ENCODE assay signal across 11 cellular contexts in the genomic region with DNA sequence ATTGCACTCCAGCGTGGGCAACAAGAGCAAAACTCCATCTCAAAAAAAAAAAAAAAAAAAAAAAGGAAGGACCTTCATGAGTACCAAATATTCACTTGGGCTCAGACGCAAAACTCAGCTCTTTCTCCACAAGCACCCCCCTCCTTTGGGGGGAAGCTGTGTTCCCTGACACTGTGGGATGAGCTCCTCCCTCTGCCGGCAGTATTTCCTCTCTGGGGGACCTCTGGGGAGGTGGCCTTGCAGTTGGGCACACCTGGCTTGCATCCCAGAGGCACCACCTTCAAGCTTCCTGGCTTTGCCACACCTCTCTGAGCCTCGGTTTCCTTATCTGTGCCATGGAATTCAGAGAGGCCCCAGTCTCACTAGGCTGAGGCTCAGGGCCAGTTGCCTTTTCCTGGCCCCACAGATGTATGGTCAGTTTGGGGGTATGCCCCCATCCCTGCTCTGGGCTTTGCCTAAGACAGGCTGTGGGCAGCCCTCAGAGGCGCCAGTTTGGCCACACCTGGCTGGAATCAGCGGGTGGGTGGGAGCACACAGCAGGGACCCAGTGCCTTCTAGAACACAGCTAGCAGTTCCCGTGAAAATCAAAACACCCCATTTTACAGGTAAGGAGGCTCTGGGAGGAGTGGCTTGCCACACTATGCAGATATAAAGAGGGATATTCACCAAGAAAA.
A peak's percentile ranks its signal among the peaks of the same experiment; 100 is the strongest.
DNase-seq lines count a peak whose midpoint lies in the region; ATAC-seq, FAIRE-seq and TF ChIP-seq lines count a peak whose summit lies in the region.
"Had no signal": no experiment of that assay in that cellular context is flagged by ENCODE, and none has a peak within 500 bp of the region (broad histone marks: within the 10 kb centered on the region; RNA-seq: fewer than 3 reads in every experiment).

No MANE protein-coding gene starts in this region.

- H3K36me3 ChIP-seq in iPS-20b (ENCODE audit: insufficient read depth, low read depth, low read length) (no peaks in the 10 kb centered on the region), sigmoid colon (no peaks in the 10 kb centered on the region)

- no peaks in the 10 kb centered on the region for H3K27me3 Mint-ChIP-seq in CD4-positive, alpha-beta T cell

- peaks cover 28% of the 10 kb centered on the region for H3K4me1 ChIP-seq in iPS-20b (ENCODE audit: insufficient read depth, low read length)
- peaks cover 0 to 46% (median 40%) of the 10 kb centered on the region in 4 donors for H3K4me1 ChIP-seq in sigmoid colon

- no peak overlapping the region for H3K27ac ChIP-seq in CD4-positive, alpha-beta T cell (ENCODE audit: low read depth, low read length)
- H3K27ac ChIP-seq in VCaP (peak overlapping the region; percentile 96), iPS-20b (ENCODE audit: low read length) (no peak overlapping the region), sigmoid colon (peak overlapping the region; percentile 84 to 89 (median 87))

- H3K27ac Mint-ChIP-seq in CD4-positive, alpha-beta T cell = no peak overlapping the region

- no peak for TF ChIP-seq CTCF in CD4-positive, alpha-beta T cell (IDR thresholded peaks at IDR 0.05)
- TF ChIP-seq CTCF in VCaP (conservative IDR thresholded peaks at IDR 0.05) (no peak), sigmoid colon (IDR thresholded peaks at IDR 0.05) (no peak)

- DNase-seq in CD4-positive, alpha-beta T cell = no peak
- DNase-seq in sigmoid colon = peak; percentile 81
- no peak for DNase-seq in activated CD4-positive, alpha-beta T cell treated with anti-CD3 and anti-CD28 coated beads, Interleukin-2, amount 50 U/mL, for 4 hours
- no peak for DNase-seq in HUDEP-2 (lab: John Stamatoyannopoulos, UW; ENCODE audit: unreplicated experiment in 76 of 76)
- no peak for DNase-seq in frontal cortex (ENCODE audit: low spot score in 2 of 2)
- no peak for DNase-seq in mucosa of gallbladder (ENCODE audit: low spot score)
- DNase-seq: activated CD4-positive, alpha-beta T cell treated with anti-CD3 and anti-CD28 coated beads, Interleukin-2, amount 10 ng/mL, durations not matched to agents 7 days and 5 days; DMS 273 treated with DMSO at 0.1 percent for 48 hours had no signal

- H3K4me3 ChIP-seq in iPS-20b (ENCODE audit: low read length) (no peak overlapping the region; the same call in 1 of the 2 replicates), sigmoid colon (no peak overlapping the region)

- peaks cover 27% of the 10 kb centered on the region for H3K4me1 Mint-ChIP-seq in CD4-positive, alpha-beta T cell (ENCODE audit: low read depth)

- peak overlapping the region; percentile 45; the same call in 1 of the 2 replicates for H3K9ac ChIP-seq in iPS-20b (ENCODE audit: low read depth, low read length)

- peak overlapping the region; percentile 89 for H3K4me3 Mint-ChIP-seq in CD4-positive, alpha-beta T cell
- H3K4me3 Mint-ChIP-seq: activated CD4-positive, alpha-beta T cell treated with anti-CD3 and anti-CD28 coated beads, Interleukin-2, amount 10 ng/mL, durations not matched to agents 7 days and 5 days had no signal

- no peak for ATAC-seq in CD4-positive, alpha-beta T cell (ENCODE audit: poor library complexity)

- peaks cover 4% of the 10 kb centered on the region for H3K9me3 Mint-ChIP-seq in CD4-positive, alpha-beta T cell

- POLR2A ChIA-PET in CD4-positive, alpha-beta T cell (lab: Charles Lee) = interaction anchor here (0.8 to 1.8 kb wide), 4 partner anchors 10 to 28 kb away, joined by 3 to 6 read pairs (median 4); no protein-coding TSS in a partner anchor

- intact Hi-C loops in CD4-positive, alpha-beta T cell (cut with DNase I, micrococcal nuclease) = loop anchor here in 1 of 2 experiments (5.0 kb wide), 1 partner anchor 163 kb away; no protein-coding TSS in a partner anchor
- intact Hi-C loops in sigmoid colon (cut with DNase I) = no loop called here

- H3K36me3 Mint-ChIP-seq in CD4-positive, alpha-beta T cell (ENCODE audit: low read depth) = no peaks in the 10 kb centered on the region
- H3K36me3 Mint-ChIP-seq: IgD-negative memory B cell had no signal

- no peaks in the 10 kb centered on the region for H3K27me3 ChIP-seq in CD4-positive, alpha-beta T cell (ENCODE audit: control insufficient read depth, insufficient read depth, low read length)
- H3K27me3 ChIP-seq in iPS-20b (ENCODE audit: insufficient read depth, low read length) (no peaks in the 10 kb centered on the region), sigmoid colon (no peaks in the 10 kb centered on the region)

- H3K9me3 ChIP-seq in CD4-positive, alpha-beta T cell (ENCODE audit: control insufficient read depth, low read length) = peaks cover 7% of the 10 kb centered on the region
- H3K9me3 ChIP-seq in iPS-20b (ENCODE audit: insufficient read depth, low read depth, low read length) (peaks cover 5% of the 10 kb centered on the region; the same call in 1 of the 2 replicates), sigmoid colon (peaks cover 0 to 3% (median 0%) of the 10 kb centered on the region in 4 donors)

- CTCF ChIA-PET in CD4-positive, alpha-beta T cell (lab: Charles Lee) = no interaction called here

- TF ChIP-seq POLR2A in sigmoid colon (IDR thresholded peaks at IDR 0.05) = no peak

- no peak for FAIRE-seq in frontal cortex (lab: Jason Lieb, UNC)

- WGBS in sigmoid colon, 2 donors = 67 to 69% methylated on average over 7 of the region's 7 CpGs

- no peak for TF ChIP-seq EP300 in sigmoid colon (IDR thresholded peaks at IDR 0.05)

Comparison
In these comparisons a context has a peak if more than half of its experiments do, and no peak if none do; other contexts are left out.
1. H3K27ac ChIP-seq: peak in VCaP (single experiment) and sigmoid colon (4 of 4); none in CD4-positive, alpha-beta T cell (single experiment) and iPS-20b (single experiment).